ENCODE assay signal across 9 cellular contexts in the genomic region with DNA sequence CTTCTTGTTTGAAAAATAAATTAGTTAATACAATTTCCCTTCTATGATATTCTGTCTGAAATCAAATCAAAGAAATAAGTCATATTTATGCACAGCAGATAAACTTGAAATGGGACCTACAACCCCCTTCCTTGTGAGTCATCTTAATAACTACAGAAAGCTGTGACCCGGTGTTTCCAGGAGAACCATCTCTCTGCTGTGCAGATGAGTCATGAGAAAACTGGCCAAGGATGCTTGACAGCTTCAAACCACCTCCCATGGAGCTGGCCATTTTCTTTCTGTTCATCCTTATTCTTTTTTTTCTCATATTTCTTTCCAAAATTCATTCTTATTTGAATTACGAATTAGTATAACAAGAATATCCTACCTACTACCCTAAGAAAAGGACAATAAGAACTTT.
A peak's percentile ranks its signal among the peaks of the same experiment; 100 is the strongest.
DNase-seq lines count a peak whose midpoint lies in the region; TF ChIP-seq lines count a peak whose summit lies in the region.
"Had no signal": no experiment of that assay in that cellular context is flagged by ENCODE, and none has a peak within 500 bp of the region (broad histone marks: within the 10 kb centered on the region; RNA-seq: fewer than 3 reads in every experiment).

No MANE protein-coding gene starts in this region.

- POLR2A ChIA-PET in RWPE1 (lab: Yijun Ruan, JAX; ENCODE audit: low non-redundant PET): no interaction called here

- H3K4me3 ChIP-seq in fibroblast of mammary gland (ENCODE audit: control insufficient read depth, low read depth, low read length): no peak overlapping the region

- CTCF ChIA-PET in RWPE1 (lab: Yijun Ruan, JAX): interaction anchor here (0.7 kb wide), 1 partner anchor 444 kb away, joined by 3 read pairs; no protein-coding TSS in a partner anchor

- no peak overlapping the region for H3K27ac ChIP-seq in RWPE1
- H3K27ac ChIP-seq: C4-2B had no signal

- no peak for TF ChIP-seq CTCF in RWPE1 (conservative IDR thresholded peaks at IDR 0.05; ENCODE audit: low read depth)
- no peak for TF ChIP-seq CTCF in fibroblast of mammary gland (conservative IDR thresholded peaks at IDR 0.05; ENCODE audit: control insufficient read depth, insufficient read depth, low read depth, low read length)

- DNase-seq in activated CD4-positive, alpha-beta T cell treated with anti-CD3 and anti-CD28 coated beads for 48 hours: peak; percentile 56
- DNase-seq in activated CD4-positive, alpha-beta T cell treated with anti-CD3 and anti-CD28 coated beads for 1 hour: no peak
- peak; percentile 81 for DNase-seq in RWPE1 (ENCODE audit: low spot score)
- DNase-seq in fibroblast of mammary gland (ENCODE audit: low read depth): peak; percentile 94
- DNase-seq in stimulated activated CD8-positive, alpha-beta memory T cell treated with anti-CD3 and anti-CD28 coated beads, Interleukin-4, amount 100 ng/mL, for 48 hours: peak; percentile 43
- no peak for DNase-seq in NCI-H345 treated with DMSO at 0.1 percent for 48 hours (lab: John Stamatoyannopoulos, UW; ENCODE audit: unreplicated experiment)
- no peak for DNase-seq in nucleus accumbens (lab: John Stamatoyannopoulos, UW)
- DNase-seq in effector CD8-positive, alpha-beta T cell (lab: John Stamatoyannopoulos, UW): no peak

Comparison
In these comparisons a context has a peak if more than half of its experiments do, and no peak if none do; other contexts are left out.
1. DNase-seq: peak in activated CD4-positive, alpha-beta T cell treated with anti-CD3 and anti-CD28 coated beads for 48 hours (single experiment), RWPE1 (single experiment), fibroblast of mammary gland (single experiment) and stimulated activated CD8-positive, alpha-beta memory T cell treated with anti-CD3 and anti-CD28 coated beads, Interleukin-4, amount 100 ng/mL, for 48 hours (single experiment); none in activated CD4-positive, alpha-beta T cell treated with anti-CD3 and anti-CD28 coated beads for 1 hour (single experiment), NCI-H345 treated with DMSO at 0.1 percent for 48 hours (single experiment), nucleus accumbens (0 of 56) and effector CD8-positive, alpha-beta T cell (single experiment).